In the genomic region with DNA sequence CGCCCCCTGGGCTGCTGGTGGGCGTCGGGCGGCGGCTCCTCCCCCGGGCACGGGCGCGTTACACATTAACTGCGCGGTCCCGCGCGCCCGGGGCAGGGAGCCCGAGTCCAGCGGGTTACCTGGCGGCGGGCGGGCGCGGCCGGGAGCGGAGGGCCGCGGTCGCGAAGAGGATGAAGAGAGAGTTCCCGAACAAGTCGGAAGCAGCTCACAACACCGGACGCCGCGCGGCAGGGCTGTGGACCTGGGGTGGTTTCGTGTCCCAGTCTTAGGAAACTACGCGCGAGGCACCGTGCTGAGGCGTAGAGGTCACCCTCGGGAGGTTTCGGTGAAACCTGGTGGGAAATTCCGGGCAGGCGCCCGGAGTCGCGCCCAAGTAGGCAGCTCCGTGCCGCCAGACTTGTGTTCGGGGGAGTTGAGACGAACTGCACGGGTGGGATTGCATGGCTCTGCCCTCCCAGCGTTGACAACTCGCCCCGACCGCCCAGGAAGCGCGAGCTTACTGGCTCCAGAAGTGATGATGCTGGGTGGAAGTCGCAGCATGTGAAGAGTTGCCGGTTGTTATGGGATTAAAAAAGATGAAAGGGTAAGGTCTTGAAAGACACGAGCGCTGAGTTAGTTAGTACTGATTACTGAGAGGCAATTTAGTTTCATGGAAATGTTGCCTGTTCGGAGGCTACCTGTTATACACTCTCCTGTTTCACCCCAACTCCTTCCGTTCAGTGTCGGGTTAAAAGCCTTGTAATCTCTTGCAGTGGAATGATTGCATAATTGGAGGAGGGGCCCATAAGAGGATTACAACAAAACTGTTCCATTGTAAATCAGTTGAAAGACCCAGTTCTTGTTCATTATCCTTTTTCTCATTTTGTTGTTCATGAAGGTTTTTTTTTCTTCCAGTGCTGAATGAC, we compare ENCODE assay signal across 8 cellular contexts. TPM values are rescaled to one million over a fixed set of nuclear protein-coding genes. Genes with fewer than 3 reads are reported as not detected.
DNase-seq lines count a peak whose midpoint lies in the region; ATAC-seq and TF ChIP-seq lines count a peak whose summit lies in the region.

No MANE protein-coding gene starts in this region.

- intact Hi-C loops in left colon (cut with DNase I, micrococcal nuclease) = no loop called here

- DNase-seq in 8988T (peak; percentile 32), NCI-H2227 treated with DMSO at 0.1 percent for 48 hours (lab: John Stamatoyannopoulos, UW) (peak; percentile 59), choroid plexus epithelial cell (ENCODE audit: low read depth) (peak; percentile 60), left colon (peak; percentile 52 to 80)
- DNase-seq in activated CD4-positive, alpha-beta T cell treated with anti-CD3 and anti-CD28 coated beads for 1 hour = peak; percentile 36
- DNase-seq in stimulated activated CD4-positive, alpha-beta T cell treated with anti-CD3 and anti-CD28 coated beads, Interleukin-2, amount 100 ng/mL, for 24 hours = peak; percentile 61 to 64

- peak overlapping the region; percentile 74 for H3K4me3 ChIP-seq in choroid plexus epithelial cell (ENCODE audit: low read depth, low read length)

- peak; percentile 32 for ATAC-seq in GM18861 (IDR thresholded peaks at IDR 0.05; ENCODE audit: unreplicated experiment)
- peak; percentile 41 for ATAC-seq in HG03097 (IDR thresholded peaks at IDR 0.05; ENCODE audit: low FRiP score, unreplicated experiment)
- ATAC-seq in left colon = peak; percentile 73

- TF ChIP-seq CTCF in choroid plexus epithelial cell (conservative IDR thresholded peaks at IDR 0.05; ENCODE audit: low read depth, low read length) = no peak

RNA-seq across cellular contexts. Expression of a gene that starts 0.9 kb away (rescaled TPM):
- total RNA-seq in left colon = 10 to 100 TPM; 37.3 to 45.1 TPM

RNA-seq across cellular contexts. Expression of a gene that starts 40.4 kb away (rescaled TPM):
- not detected for total RNA-seq in left colon

Comparison
In these comparisons a context has a peak if more than half of its experiments do, and no peak if none do; other contexts are left out.
1. Peak in every context shown above with its lines: DNase-seq, ATAC-seq and H3K4me3 ChIP-seq.